In the genomic region with DNA sequence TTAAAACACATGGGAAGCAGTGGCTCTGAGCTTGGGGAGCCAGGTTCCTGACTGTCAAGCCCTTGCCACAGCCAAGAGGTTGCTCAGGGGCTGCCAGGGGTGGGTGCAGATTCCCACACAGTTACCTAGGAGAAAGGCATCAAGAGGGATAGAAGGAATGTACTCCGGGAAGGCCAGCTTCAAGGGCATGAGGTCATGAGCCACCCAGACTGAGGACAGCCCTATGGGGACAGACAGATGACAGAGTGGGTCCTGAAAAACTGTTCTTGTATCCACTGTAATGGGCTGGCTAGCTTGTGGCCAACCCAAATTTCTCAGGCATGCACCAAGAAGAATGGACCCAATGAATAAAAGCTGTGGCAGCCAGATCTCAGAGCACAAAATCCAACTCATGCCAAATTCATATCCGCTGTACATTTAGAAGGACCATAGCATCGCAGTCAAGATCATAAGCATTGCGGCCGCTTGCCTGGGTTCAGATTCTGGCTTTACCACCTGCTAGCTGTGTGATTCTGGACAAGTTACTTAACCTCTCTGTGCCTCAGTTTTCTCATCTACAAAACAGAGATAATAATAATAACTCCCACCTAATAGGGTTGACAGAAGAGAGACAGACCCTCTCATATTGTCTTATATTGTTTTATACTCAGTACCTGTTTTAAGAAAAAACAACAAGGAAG, we compare ENCODE assay signal across 22 cellular contexts. TPM values are rescaled to one million over a fixed set of nuclear protein-coding genes. Genes with fewer than 3 reads are reported as not detected.
"Had no signal": no experiment of that assay in that cellular context is flagged by ENCODE, and none has a peak within 500 bp of the region (broad histone marks: within the 10 kb centered on the region; RNA-seq: fewer than 3 reads in every experiment).

No MANE protein-coding gene starts in this region.

- H3K27ac ChIP-seq: adrenal gland, esophagus squamous epithelium, heart right ventricle, spleen, upper lobe of right lung had no signal

- H3K4me1 ChIP-seq: adrenal gland, esophagus squamous epithelium, heart right ventricle, spleen, upper lobe of right lung had no signal

- H3K27me3 ChIP-seq: adrenal gland, upper lobe of right lung had no signal

- H3K9me3 ChIP-seq: adrenal gland, esophagus squamous epithelium, heart right ventricle, spleen, upper lobe of right lung had no signal

- H3K4me3 ChIP-seq: adrenal gland, esophagus squamous epithelium, heart right ventricle, spleen, upper lobe of right lung had no signal

- DNase-seq: activated B cell treated with CpG ODN at 0.5 μM for 24 hours; activated CD4-positive, alpha-beta memory T cell treated with anti-CD3 and anti-CD28 coated beads for 36 hours; activated CD4-positive, alpha-beta T cell treated with anti-CD3 and anti-CD28 coated beads for 4 hours; activated gamma-delta T cell treated with Interleukin-2 at 50 U/mL for 16 hours; activated T-cell treated with anti-CD3 and anti-CD28 coated beads for 4 hours; adrenal gland; cerebellar nuclear complex; effector CD8-positive, alpha-beta T cell; esophagus squamous epithelium; heart right ventricle; immature natural killer cell; kidney glomerular epithelial cell; mesendoderm; naive thymus-derived CD4-positive, alpha-beta T cell; posterior cingulate gyrus; retina; spleen; stimulated activated CD4-positive, alpha-beta T cell treated with anti-CD3 and anti-CD28 coated beads, Interleukin-4, amount 100 ng/mL, for 4 hours; stimulated activated naive B cell treated with anti-CD40 and anti-IgM and Interleukin-4, amounts not matched to agents 10 μg/mL and 1 μg/mL and 100 μg/mL, for 72 hours; upper lobe of right lung had no signal

- ATAC-seq: activated naive CD4-positive, alpha-beta T cell treated with anti-CD3 and anti-CD28 coated beads, Interleukin-2, amount 50 U/mL, for 72 hours; heart right ventricle; naive thymus-derived CD4-positive, alpha-beta T cell; stimulated activated naive B cell treated with anti-CD40 and anti-IgM and Interleukin-4, amounts not matched to agents 10 μg/mL and 1 μg/mL and 100 μg/mL, for 72 hours; upper lobe of right lung had no signal

- H3K36me3 ChIP-seq: adrenal gland, esophagus squamous epithelium, heart right ventricle, spleen, upper lobe of right lung had no signal

RNA-seq across cellular contexts. Expression of gene KCNMA1, which starts 44.9 kb away (rescaled TPM):
- total RNA-seq: activated CD4-positive, alpha-beta memory T cell treated with anti-CD3 and anti-CD28 coated beads for 36 hours; activated naive CD4-positive, alpha-beta T cell treated with anti-CD3 and anti-CD28 coated beads, Interleukin-2, amount 50 U/mL, for 72 hours; activated T-helper 1 cell treated with anti-CD3 and anti-CD28 coated beads, Interleukin-12 subunit alpha, Interleukin-12 subunit beta, Interleukin-2, Interleukin-4 antibody, amounts not matched to agents 30 ng/mL and 10 ng/mL and 1 ng/mL, durations not matched to agents 14 hours and 24 hours and 36 hours had no signal
- polyA plus RNA-seq: immature natural killer cell; naive thymus-derived CD4-positive, alpha-beta T cell had no signal
